Comparison of ENCODE assay signal across 10 cellular contexts in genomic region chr2:54581326-54582039, GRCh38.
DNase-seq lines count a peak whose midpoint lies in the region; ATAC-seq, FAIRE-seq and TF ChIP-seq lines count a peak whose summit lies in the region.
"Had no signal": no experiment of that assay in that cellular context is flagged by ENCODE, and none has a peak within 500 bp of the region (broad histone marks: within the 10 kb centered on the region; RNA-seq: fewer than 3 reads in every experiment).

No MANE protein-coding gene starts in this region.

- no peaks in the 10 kb centered on the region for H3K27me3 ChIP-seq in BLaER1 treated with 17β-estradiol and CSF1 and Interleukin-3, amounts not matched to agents 10 nM and 100 nM
- no peaks in the 10 kb centered on the region for H3K27me3 ChIP-seq in Karpas-422 (ENCODE audit: low read length)

- TF ChIP-seq POLR2A in GM12891 (IDR thresholded peaks at IDR 0.05; ENCODE audit: low read depth, low read length) = no peak

- H3K79me2 ChIP-seq in Karpas-422 (ENCODE audit: low read length) = no peaks in the 10 kb centered on the region

- no peak overlapping the region for H2AFZ ChIP-seq in Karpas-422 (ENCODE audit: low read length)

- peaks cover 0 to 4% of the 10 kb centered on the region in 2 donors for H3K9me3 Mint-ChIP-seq in activated naive CD4-positive, alpha-beta T cell treated with anti-CD3 and anti-CD28 coated beads, Interleukin-2, amount 50 U/mL, for 72 hours

- no peaks in the 10 kb centered on the region for H3K9me2 ChIP-seq in Karpas-422 (replicated peaks; ENCODE audit: insufficient read depth, low read length)

- H3K27ac Mint-ChIP-seq in activated naive CD4-positive, alpha-beta T cell treated with anti-CD3 and anti-CD28 coated beads, Interleukin-2, amount 50 U/mL, for 72 hours = peak overlapping the region; percentile 85 to 94

- peak overlapping the region in 9 of 11 experiments; percentile 61 to 94 (median 76); a peak in 18 of 22 replicates for H3K27ac ChIP-seq in BLaER1 treated with 17β-estradiol and CSF1 and Interleukin-3, amounts not matched to agents 10 nM and 100 nM
- peak overlapping the region; percentile 83 for H3K27ac ChIP-seq in Karpas-422 (ENCODE audit: low read length)
- H3K27ac ChIP-seq: thoracic aorta had no signal

- peaks cover 5 to 8% of the 10 kb centered on the region in 2 donors for H3K36me3 Mint-ChIP-seq in activated naive CD4-positive, alpha-beta T cell treated with anti-CD3 and anti-CD28 coated beads, Interleukin-2, amount 50 U/mL, for 72 hours

- FAIRE-seq in GM12891 (lab: Jason Lieb, UNC) = peak; percentile 45

- peaks cover 99 to 100% (median 100%) of the 10 kb centered on the region in 10 experiments for H3K4me1 ChIP-seq in BLaER1 treated with 17β-estradiol and CSF1 and Interleukin-3, amounts not matched to agents 10 nM and 100 nM
- H3K4me1 ChIP-seq in Karpas-422 (ENCODE audit: low read length) = peaks cover 58% of the 10 kb centered on the region

- peak in 1 of 2 donors; percentile 47 for ATAC-seq in activated naive CD4-positive, alpha-beta T cell treated with anti-CD3 and anti-CD28 coated beads, Interleukin-2, amount 50 U/mL, for 72 hours
- ATAC-seq in HG03460 (IDR thresholded peaks at IDR 0.05; ENCODE audit: unreplicated experiment) (no peak), HG03139 (IDR thresholded peaks at IDR 0.05; ENCODE audit: unreplicated experiment) (no peak), HG03159 (IDR thresholded peaks at IDR 0.05; ENCODE audit: unreplicated experiment) (no peak)

- peak overlapping the region in 9 of 11 experiments; percentile 36 to 74 (median 59); a peak in 16 of 22 replicates for H3K9ac ChIP-seq in BLaER1 treated with 17β-estradiol and CSF1 and Interleukin-3, amounts not matched to agents 10 nM and 100 nM
- no peak overlapping the region for H3K9ac ChIP-seq in Karpas-422 (ENCODE audit: low read length)

- peak overlapping the region; percentile 80 to 98 (median 92) for H3K4me2 ChIP-seq in BLaER1 treated with 17β-estradiol and CSF1 and Interleukin-3, amounts not matched to agents 10 nM and 100 nM
- peak overlapping the region; percentile 72 for H3K4me2 ChIP-seq in Karpas-422 (ENCODE audit: low read depth, low read length, poor library complexity, severe bottlenecking)

- peaks cover 0 to 26% (median 10%) of the 10 kb centered on the region in 11 experiments; a peak in 14 of 22 replicates for H3K36me3 ChIP-seq in BLaER1 treated with 17β-estradiol and CSF1 and Interleukin-3, amounts not matched to agents 10 nM and 100 nM
- H3K36me3 ChIP-seq in Karpas-422 (ENCODE audit: insufficient read depth, low read length) = no peaks in the 10 kb centered on the region
- H3K36me3 ChIP-seq: thoracic aorta had no signal

- H3K9me3 ChIP-seq in BLaER1 treated with 17β-estradiol and CSF1 and Interleukin-3, amounts not matched to agents 10 nM and 100 nM (replicated peaks in 1 of 11) = no peaks in the 10 kb centered on the region
- no peaks in the 10 kb centered on the region for H3K9me3 ChIP-seq in Karpas-422 (ENCODE audit: low read length)
- H3K9me3 ChIP-seq: thoracic aorta had no signal

- H3K4me3 ChIP-seq in BLaER1 treated with 17β-estradiol and CSF1 and Interleukin-3, amounts not matched to agents 10 nM and 100 nM = peak overlapping the region in 4 of 10 experiments; percentile 13 to 54 (median 36); a peak in 6 of 20 replicates
- H3K4me3 ChIP-seq in Karpas-422 (ENCODE audit: low read length) = peak overlapping the region; percentile 46
- H3K4me3 ChIP-seq: thoracic aorta had no signal

- H4K20me1 ChIP-seq in BLaER1 treated with 17β-estradiol and CSF1 and Interleukin-3, amounts not matched to agents 10 nM and 100 nM = peaks cover 0 to 100% (median 85%) of the 10 kb centered on the region in 11 experiments; a peak in 16 of 22 replicates
- H4K20me1 ChIP-seq in Karpas-422 (ENCODE audit: insufficient read depth, low read depth, low read length) = no peaks in the 10 kb centered on the region; the same call in 1 of the 2 replicates

- DNase-seq in GM12891 (ENCODE audit: insufficient read length, low spot score) = no peak
- DNase-seq in Karpas-422 = peak; percentile 92
- DNase-seq in activated naive CD4-positive, alpha-beta T cell treated with anti-CD3 and anti-CD28 coated beads, Interleukin-2, amount 50 U/mL, for 72 hours (ENCODE audit: low spot score in 2 of 2) = no peak
- no peak for DNase-seq in kidney tubule cell (ENCODE audit: low spot score)
- DNase-seq: SHP77 treated with DMSO at 0.1 percent for 48 hours had no signal

TF ChIP-seq in GM12891, 5 proteins besides CTCF, POLR2A, EP300 and RAD21:
- no peak for TF ChIP-seq PAX5 (IDR thresholded peaks at IDR 0.05; ENCODE audit: insufficient read depth, low read length, severe bottlenecking)
- TF ChIP-seq SPI1 (IDR thresholded peaks at IDR 0.05; ENCODE audit: low read depth, low read length) = peak; percentile 36; the same call in 1 of the 2 replicates
TF ChIP-seq in GM12891: peak in this region for 1.
